1 cellular context compared by ENCODE assay signal in the genomic region with DNA sequence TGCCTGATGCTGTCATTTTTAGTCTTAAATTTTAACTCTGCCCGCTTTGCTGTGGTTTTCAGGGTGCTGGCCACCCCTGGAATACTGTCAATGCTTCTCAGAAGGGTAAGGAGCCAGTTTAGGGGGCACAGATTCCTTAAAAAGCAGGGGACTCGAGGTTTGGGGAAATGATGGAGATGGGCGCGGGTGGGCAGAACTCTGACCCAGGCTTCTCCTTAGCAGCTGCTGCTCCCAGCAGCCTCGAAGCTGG.
TF ChIP-seq lines count a peak whose summit lies in the region.

No MANE protein-coding gene starts in this region.

TF ChIP-seq in K562, 482 proteins besides CTCF, POLR2A, EP300 and RAD21 (continued from another document and continues in another):
- TF ChIP-seq, protein P1, sequence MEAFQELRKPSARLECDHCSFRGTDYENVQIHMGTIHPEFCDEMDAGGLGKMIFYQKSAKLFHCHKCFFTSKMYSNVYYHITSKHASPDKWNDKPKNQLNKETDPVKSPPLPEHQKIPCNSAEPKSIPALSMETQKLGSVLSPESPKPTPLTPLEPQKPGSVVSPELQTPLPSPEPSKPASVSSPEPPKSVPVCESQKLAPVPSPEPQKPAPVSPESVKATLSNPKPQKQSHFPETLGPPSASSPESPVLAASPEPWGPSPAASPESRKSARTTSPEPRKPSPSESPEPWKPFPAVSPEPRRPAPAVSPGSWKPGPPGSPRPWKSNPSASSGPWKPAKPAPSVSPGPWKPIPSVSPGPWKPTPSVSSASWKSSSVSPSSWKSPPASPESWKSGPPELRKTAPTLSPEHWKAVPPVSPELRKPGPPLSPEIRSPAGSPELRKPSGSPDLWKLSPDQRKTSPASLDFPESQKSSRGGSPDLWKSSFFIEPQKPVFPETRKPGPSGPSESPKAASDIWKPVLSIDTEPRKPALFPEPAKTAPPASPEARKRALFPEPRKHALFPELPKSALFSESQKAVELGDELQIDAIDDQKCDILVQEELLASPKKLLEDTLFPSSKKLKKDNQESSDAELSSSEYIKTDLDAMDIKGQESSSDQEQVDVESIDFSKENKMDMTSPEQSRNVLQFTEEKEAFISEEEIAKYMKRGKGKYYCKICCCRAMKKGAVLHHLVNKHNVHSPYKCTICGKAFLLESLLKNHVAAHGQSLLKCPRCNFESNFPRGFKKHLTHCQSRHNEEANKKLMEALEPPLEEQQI (IDR thresholded peaks at IDR 0.05) = no peak
- TF ChIP-seq NCOA6 (IDR thresholded peaks at IDR 0.05) (no peak), KLF1 (tag; IDR thresholded peaks at IDR 0.05) (no peak), GTF2E2 (tag; IDR thresholded peaks at IDR 0.05) (peak; percentile 65; the same call in 1 of the 2 replicates), ZNF140 (CRISPR knock-in tag; IDR thresholded peaks at IDR 0.05) (no peak), TAL1 (IDR thresholded peaks at IDR 0.05) (no peak), EP400 (IDR thresholded peaks at IDR 0.05) (no peak), FOXJ2 (tag; IDR thresholded peaks at IDR 0.05) (no peak), E2F3 (CRISPR knock-in tag; IDR thresholded peaks at IDR 0.05) (no peak), KAT7 (CRISPR knock-in tag; IDR thresholded peaks at IDR 0.05; ENCODE audit: borderline replicate concordance) (no peak), FOXA1 (IDR thresholded peaks at IDR 0.05; ENCODE audit: borderline replicate concordance) (no peak), TEAD4 (IDR thresholded peaks at IDR 0.05; ENCODE audit: low read length) (no peak), TEAD4 (CRISPR knock-in tag; IDR thresholded peaks at IDR 0.05; ENCODE audit: borderline replicate concordance) (no peak), HDAC1 (IDR thresholded peaks at IDR 0.05) (no peak), JUNB (CRISPR knock-in tag; conservative IDR thresholded peaks at IDR 0.05) (no peak), NFIC (IDR thresholded peaks at IDR 0.05) (no peak), FOSL1 (tag; conservative IDR thresholded peaks at IDR 0.05) (peak; percentile 46), POLR2AphosphoS5 (IDR thresholded peaks at IDR 0.05; ENCODE audit: control insufficient read depth, insufficient read depth, low read depth, low read length) (no peak), ZNF23 (CRISPR knock-in tag; IDR thresholded peaks at IDR 0.05) (no peak), ZNF778 (CRISPR knock-in tag; IDR thresholded peaks at IDR 0.05) (no peak), GATA2 (CRISPR knock-in tag; IDR thresholded peaks at IDR 0.05) (no peak), SNRNP70 (optimal IDR thresholded peaks at IDR 0.05; ENCODE audit: low read depth, low read length) (no peak), RBM34 (IDR thresholded peaks at IDR 0.05; ENCODE audit: borderline replicate concordance, insufficient read depth, low read length) (no peak)
- TF ChIP-seq, protein P2, sequence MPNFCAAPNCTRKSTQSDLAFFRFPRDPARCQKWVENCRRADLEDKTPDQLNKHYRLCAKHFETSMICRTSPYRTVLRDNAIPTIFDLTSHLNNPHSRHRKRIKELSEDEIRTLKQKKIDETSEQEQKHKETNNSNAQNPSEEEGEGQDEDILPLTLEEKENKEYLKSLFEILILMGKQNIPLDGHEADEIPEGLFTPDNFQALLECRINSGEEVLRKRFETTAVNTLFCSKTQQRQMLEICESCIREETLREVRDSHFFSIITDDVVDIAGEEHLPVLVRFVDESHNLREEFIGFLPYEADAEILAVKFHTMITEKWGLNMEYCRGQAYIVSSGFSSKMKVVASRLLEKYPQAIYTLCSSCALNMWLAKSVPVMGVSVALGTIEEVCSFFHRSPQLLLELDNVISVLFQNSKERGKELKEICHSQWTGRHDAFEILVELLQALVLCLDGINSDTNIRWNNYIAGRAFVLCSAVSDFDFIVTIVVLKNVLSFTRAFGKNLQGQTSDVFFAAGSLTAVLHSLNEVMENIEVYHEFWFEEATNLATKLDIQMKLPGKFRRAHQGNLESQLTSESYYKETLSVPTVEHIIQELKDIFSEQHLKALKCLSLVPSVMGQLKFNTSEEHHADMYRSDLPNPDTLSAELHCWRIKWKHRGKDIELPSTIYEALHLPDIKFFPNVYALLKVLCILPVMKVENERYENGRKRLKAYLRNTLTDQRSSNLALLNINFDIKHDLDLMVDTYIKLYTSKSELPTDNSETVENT (CRISPR knock-in tag; IDR thresholded peaks at IDR 0.05) = no peak
- TF ChIP-seq, protein P3, sequence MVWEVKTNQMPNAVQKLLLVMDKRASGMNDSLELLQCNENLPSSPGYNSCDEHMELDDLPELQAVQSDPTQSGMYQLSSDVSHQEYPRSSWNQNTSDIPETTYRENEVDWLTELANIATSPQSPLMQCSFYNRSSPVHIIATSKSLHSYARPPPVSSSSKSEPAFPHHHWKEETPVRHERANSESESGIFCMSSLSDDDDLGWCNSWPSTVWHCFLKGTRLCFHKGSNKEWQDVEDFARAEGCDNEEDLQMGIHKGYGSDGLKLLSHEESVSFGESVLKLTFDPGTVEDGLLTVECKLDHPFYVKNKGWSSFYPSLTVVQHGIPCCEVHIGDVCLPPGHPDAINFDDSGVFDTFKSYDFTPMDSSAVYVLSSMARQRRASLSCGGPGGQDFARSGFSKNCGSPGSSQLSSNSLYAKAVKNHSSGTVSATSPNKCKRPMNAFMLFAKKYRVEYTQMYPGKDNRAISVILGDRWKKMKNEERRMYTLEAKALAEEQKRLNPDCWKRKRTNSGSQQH (CRISPR knock-in tag; IDR thresholded peaks at IDR 0.05) = no peak
- TF ChIP-seq, protein P4, sequence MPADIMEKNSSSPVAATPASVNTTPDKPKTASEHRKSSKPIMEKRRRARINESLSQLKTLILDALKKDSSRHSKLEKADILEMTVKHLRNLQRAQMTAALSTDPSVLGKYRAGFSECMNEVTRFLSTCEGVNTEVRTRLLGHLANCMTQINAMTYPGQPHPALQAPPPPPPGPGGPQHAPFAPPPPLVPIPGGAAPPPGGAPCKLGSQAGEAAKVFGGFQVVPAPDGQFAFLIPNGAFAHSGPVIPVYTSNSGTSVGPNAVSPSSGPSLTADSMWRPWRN (IDR thresholded peaks at IDR 0.05; ENCODE audit: low read depth) = no peak
- TF ChIP-seq, protein P5, sequence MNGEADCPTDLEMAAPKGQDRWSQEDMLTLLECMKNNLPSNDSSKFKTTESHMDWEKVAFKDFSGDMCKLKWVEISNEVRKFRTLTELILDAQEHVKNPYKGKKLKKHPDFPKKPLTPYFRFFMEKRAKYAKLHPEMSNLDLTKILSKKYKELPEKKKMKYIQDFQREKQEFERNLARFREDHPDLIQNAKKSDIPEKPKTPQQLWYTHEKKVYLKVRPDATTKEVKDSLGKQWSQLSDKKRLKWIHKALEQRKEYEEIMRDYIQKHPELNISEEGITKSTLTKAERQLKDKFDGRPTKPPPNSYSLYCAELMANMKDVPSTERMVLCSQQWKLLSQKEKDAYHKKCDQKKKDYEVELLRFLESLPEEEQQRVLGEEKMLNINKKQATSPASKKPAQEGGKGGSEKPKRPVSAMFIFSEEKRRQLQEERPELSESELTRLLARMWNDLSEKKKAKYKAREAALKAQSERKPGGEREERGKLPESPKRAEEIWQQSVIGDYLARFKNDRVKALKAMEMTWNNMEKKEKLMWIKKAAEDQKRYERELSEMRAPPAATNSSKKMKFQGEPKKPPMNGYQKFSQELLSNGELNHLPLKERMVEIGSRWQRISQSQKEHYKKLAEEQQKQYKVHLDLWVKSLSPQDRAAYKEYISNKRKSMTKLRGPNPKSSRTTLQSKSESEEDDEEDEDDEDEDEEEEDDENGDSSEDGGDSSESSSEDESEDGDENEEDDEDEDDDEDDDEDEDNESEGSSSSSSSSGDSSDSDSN (IDR thresholded peaks at IDR 0.05; ENCODE audit: borderline replicate concordance in 1 of 2, low read depth in 2 of 2, low read length in 2 of 2) = no peak
- TF ChIP-seq, protein P6, sequence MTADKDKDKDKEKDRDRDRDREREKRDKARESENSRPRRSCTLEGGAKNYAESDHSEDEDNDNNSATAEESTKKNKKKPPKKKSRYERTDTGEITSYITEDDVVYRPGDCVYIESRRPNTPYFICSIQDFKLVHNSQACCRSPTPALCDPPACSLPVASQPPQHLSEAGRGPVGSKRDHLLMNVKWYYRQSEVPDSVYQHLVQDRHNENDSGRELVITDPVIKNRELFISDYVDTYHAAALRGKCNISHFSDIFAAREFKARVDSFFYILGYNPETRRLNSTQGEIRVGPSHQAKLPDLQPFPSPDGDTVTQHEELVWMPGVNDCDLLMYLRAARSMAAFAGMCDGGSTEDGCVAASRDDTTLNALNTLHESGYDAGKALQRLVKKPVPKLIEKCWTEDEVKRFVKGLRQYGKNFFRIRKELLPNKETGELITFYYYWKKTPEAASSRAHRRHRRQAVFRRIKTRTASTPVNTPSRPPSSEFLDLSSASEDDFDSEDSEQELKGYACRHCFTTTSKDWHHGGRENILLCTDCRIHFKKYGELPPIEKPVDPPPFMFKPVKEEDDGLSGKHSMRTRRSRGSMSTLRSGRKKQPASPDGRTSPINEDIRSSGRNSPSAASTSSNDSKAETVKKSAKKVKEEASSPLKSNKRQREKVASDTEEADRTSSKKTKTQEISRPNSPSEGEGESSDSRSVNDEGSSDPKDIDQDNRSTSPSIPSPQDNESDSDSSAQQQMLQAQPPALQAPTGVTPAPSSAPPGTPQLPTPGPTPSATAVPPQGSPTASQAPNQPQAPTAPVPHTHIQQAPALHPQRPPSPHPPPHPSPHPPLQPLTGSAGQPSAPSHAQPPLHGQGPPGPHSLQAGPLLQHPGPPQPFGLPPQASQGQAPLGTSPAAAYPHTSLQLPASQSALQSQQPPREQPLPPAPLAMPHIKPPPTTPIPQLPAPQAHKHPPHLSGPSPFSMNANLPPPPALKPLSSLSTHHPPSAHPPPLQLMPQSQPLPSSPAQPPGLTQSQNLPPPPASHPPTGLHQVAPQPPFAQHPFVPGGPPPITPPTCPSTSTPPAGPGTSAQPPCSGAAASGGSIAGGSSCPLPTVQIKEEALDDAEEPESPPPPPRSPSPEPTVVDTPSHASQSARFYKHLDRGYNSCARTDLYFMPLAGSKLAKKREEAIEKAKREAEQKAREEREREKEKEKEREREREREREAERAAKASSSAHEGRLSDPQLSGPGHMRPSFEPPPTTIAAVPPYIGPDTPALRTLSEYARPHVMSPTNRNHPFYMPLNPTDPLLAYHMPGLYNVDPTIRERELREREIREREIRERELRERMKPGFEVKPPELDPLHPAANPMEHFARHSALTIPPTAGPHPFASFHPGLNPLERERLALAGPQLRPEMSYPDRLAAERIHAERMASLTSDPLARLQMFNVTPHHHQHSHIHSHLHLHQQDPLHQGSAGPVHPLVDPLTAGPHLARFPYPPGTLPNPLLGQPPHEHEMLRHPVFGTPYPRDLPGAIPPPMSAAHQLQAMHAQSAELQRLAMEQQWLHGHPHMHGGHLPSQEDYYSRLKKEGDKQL (CRISPR knock-in tag; IDR thresholded peaks at IDR 0.05; ENCODE audit: borderline replicate concordance) = no peak
- TF ChIP-seq, protein P7, sequence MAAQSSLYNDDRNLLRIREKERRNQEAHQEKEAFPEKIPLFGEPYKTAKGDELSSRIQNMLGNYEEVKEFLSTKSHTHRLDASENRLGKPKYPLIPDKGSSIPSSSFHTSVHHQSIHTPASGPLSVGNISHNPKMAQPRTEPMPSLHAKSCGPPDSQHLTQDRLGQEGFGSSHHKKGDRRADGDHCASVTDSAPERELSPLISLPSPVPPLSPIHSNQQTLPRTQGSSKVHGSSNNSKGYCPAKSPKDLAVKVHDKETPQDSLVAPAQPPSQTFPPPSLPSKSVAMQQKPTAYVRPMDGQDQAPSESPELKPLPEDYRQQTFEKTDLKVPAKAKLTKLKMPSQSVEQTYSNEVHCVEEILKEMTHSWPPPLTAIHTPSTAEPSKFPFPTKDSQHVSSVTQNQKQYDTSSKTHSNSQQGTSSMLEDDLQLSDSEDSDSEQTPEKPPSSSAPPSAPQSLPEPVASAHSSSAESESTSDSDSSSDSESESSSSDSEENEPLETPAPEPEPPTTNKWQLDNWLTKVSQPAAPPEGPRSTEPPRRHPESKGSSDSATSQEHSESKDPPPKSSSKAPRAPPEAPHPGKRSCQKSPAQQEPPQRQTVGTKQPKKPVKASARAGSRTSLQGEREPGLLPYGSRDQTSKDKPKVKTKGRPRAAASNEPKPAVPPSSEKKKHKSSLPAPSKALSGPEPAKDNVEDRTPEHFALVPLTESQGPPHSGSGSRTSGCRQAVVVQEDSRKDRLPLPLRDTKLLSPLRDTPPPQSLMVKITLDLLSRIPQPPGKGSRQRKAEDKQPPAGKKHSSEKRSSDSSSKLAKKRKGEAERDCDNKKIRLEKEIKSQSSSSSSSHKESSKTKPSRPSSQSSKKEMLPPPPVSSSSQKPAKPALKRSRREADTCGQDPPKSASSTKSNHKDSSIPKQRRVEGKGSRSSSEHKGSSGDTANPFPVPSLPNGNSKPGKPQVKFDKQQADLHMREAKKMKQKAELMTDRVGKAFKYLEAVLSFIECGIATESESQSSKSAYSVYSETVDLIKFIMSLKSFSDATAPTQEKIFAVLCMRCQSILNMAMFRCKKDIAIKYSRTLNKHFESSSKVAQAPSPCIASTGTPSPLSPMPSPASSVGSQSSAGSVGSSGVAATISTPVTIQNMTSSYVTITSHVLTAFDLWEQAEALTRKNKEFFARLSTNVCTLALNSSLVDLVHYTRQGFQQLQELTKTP (IDR thresholded peaks at IDR 0.05; ENCODE audit: low read depth in 1 of 2, partially characterized antibody in 2 of 2) = peak in 1 of 2 experiments; percentile 4
- TF ChIP-seq, protein P8, sequence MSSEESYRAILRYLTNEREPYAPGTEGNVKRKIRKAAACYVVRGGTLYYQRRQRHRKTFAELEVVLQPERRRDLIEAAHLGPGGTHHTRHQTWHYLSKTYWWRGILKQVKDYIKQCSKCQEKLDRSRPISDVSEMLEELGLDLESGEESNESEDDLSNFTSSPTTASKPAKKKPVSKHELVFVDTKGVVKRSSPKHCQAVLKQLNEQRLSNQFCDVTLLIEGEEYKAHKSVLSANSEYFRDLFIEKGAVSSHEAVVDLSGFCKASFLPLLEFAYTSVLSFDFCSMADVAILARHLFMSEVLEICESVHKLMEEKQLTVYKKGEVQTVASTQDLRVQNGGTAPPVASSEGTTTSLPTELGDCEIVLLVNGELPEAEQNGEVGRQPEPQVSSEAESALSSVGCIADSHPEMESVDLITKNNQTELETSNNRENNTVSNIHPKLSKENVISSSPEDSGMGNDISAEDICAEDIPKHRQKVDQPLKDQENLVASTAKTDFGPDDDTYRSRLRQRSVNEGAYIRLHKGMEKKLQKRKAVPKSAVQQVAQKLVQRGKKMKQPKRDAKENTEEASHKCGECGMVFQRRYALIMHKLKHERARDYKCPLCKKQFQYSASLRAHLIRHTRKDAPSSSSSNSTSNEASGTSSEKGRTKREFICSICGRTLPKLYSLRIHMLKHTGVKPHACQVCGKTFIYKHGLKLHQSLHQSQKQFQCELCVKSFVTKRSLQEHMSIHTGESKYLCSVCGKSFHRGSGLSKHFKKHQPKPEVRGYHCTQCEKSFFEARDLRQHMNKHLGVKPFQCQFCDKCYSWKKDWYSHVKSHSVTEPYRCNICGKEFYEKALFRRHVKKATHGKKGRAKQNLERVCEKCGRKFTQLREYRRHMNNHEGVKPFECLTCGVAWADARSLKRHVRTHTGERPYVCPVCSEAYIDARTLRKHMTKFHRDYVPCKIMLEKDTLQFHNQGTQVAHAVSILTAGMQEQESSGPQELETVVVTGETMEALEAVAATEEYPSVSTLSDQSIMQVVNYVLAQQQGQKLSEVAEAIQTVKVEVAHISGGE (CRISPR knock-in tag; IDR thresholded peaks at IDR 0.05) = no peak
